In genomic region chr21:32364801-32365200, GRCh38 we compare ENCODE assay signal across 12 cellular contexts. TPM values are rescaled to one million over a fixed set of nuclear protein-coding genes. Genes with fewer than 3 reads are reported as not detected.
DNase-seq lines count a peak whose midpoint lies in the region; ATAC-seq and TF ChIP-seq lines count a peak whose summit lies in the region.
"Had no signal": no experiment of that assay in that cellular context is flagged by ENCODE, and none has a peak within 500 bp of the region (broad histone marks: within the 10 kb centered on the region; RNA-seq: fewer than 3 reads in every experiment).

No MANE protein-coding gene starts in this region.

- H3K4me1 ChIP-seq in right atrium auricular region (peaks cover 0 to 19% of the 10 kb centered on the region in 2 donors), smooth muscle cell (ENCODE audit: low read depth) (no peaks in the 10 kb centered on the region)

- POLR2A ChIA-PET in activated CD8-positive, alpha-beta T cell treated with anti-CD3 and anti-CD28 coated beads, Interleukin-2, amount 10 ng/mL, durations not matched to agents 7 days and 5 days (lab: Charles Lee): no interaction called here
- POLR2A ChIA-PET in activated CD8-positive, alpha-beta T cell treated with anti-CD3 and anti-CD28 coated beads for 36 hours (lab: Charles Lee): no interaction called here

- H3K27me3 Mint-ChIP-seq in activated CD8-positive, alpha-beta T cell treated with anti-CD3 and anti-CD28 coated beads, Interleukin-2, amount 10 ng/mL, durations not matched to agents 7 days and 5 days (ENCODE audit: low read depth): no peaks in the 10 kb centered on the region
- no peaks in the 10 kb centered on the region for H3K27me3 Mint-ChIP-seq in activated CD8-positive, alpha-beta T cell treated with anti-CD3 and anti-CD28 coated beads for 36 hours
- H3K27me3 Mint-ChIP-seq in activated naive CD8-positive, alpha-beta T cell treated with anti-CD3 and anti-CD28 coated beads, Interleukin-2, amount 50 U/mL, for 24 hours: no peaks in the 10 kb centered on the region
- no peaks in the 10 kb centered on the region for H3K27me3 Mint-ChIP-seq in stimulated activated naive B cell treated with anti-CD40 and anti-IgM and Interleukin-4, amounts not matched to agents 10 μg/mL and 1 μg/mL and 100 μg/mL, for 72 hours

- no peak overlapping the region for H2AFZ ChIP-seq in smooth muscle cell (ENCODE audit: low read depth)

- H3K36me3 Mint-ChIP-seq in activated CD8-positive, alpha-beta T cell treated with anti-CD3 and anti-CD28 coated beads, Interleukin-2, amount 10 ng/mL, durations not matched to agents 7 days and 5 days (ENCODE audit: low read depth): peaks cover 72% of the 10 kb centered on the region
- H3K36me3 Mint-ChIP-seq in activated CD8-positive, alpha-beta T cell treated with anti-CD3 and anti-CD28 coated beads for 36 hours (ENCODE audit: low read depth): peaks cover 70% of the 10 kb centered on the region
- H3K36me3 Mint-ChIP-seq in activated naive CD8-positive, alpha-beta T cell treated with anti-CD3 and anti-CD28 coated beads, Interleukin-2, amount 50 U/mL, for 24 hours (ENCODE audit: low read depth): peaks cover 63% of the 10 kb centered on the region
- peaks cover 69 to 84% of the 10 kb centered on the region in 2 donors for H3K36me3 Mint-ChIP-seq in stimulated activated naive B cell treated with anti-CD40 and anti-IgM and Interleukin-4, amounts not matched to agents 10 μg/mL and 1 μg/mL and 100 μg/mL, for 72 hours

- H3K4me1 Mint-ChIP-seq in activated CD8-positive, alpha-beta T cell treated with anti-CD3 and anti-CD28 coated beads, Interleukin-2, amount 10 ng/mL, durations not matched to agents 7 days and 5 days (ENCODE audit: low read depth): no peaks in the 10 kb centered on the region
- no peaks in the 10 kb centered on the region for H3K4me1 Mint-ChIP-seq in activated CD8-positive, alpha-beta T cell treated with anti-CD3 and anti-CD28 coated beads for 36 hours (ENCODE audit: low read depth)
- H3K4me1 Mint-ChIP-seq in activated naive CD8-positive, alpha-beta T cell treated with anti-CD3 and anti-CD28 coated beads, Interleukin-2, amount 50 U/mL, for 24 hours: no peaks in the 10 kb centered on the region
- peaks cover 0 to 10% of the 10 kb centered on the region in 2 donors for H3K4me1 Mint-ChIP-seq in stimulated activated naive B cell treated with anti-CD40 and anti-IgM and Interleukin-4, amounts not matched to agents 10 μg/mL and 1 μg/mL and 100 μg/mL, for 72 hours

- intact Hi-C loops in activated CD8-positive, alpha-beta T cell treated with anti-CD3 and anti-CD28 coated beads for 36 hours (cut with micrococcal nuclease): no loop called here

- H3K27ac Mint-ChIP-seq in activated CD8-positive, alpha-beta T cell treated with anti-CD3 and anti-CD28 coated beads, Interleukin-2, amount 10 ng/mL, durations not matched to agents 7 days and 5 days: peak overlapping the region; percentile 32
- no peak overlapping the region for H3K27ac Mint-ChIP-seq in activated CD8-positive, alpha-beta T cell treated with anti-CD3 and anti-CD28 coated beads for 36 hours
- H3K27ac Mint-ChIP-seq in activated naive CD8-positive, alpha-beta T cell treated with anti-CD3 and anti-CD28 coated beads, Interleukin-2, amount 50 U/mL, for 24 hours: peak overlapping the region; percentile 50
- peak overlapping the region; percentile 42 for H3K27ac Mint-ChIP-seq in stimulated activated naive B cell treated with anti-CD40 and anti-IgM and Interleukin-4, amounts not matched to agents 10 μg/mL and 1 μg/mL and 100 μg/mL, for 72 hours

- H3K36me3 ChIP-seq in right atrium auricular region: peaks cover 83% of the 10 kb centered on the region
- H3K36me3 ChIP-seq in smooth muscle cell (ENCODE audit: low read depth): peaks cover 21% of the 10 kb centered on the region

- CTCF ChIA-PET in activated CD8-positive, alpha-beta T cell treated with anti-CD3 and anti-CD28 coated beads, Interleukin-2, amount 10 ng/mL, durations not matched to agents 7 days and 5 days (lab: Charles Lee): interaction anchor here (1.8 kb wide), 1 partner anchor 236 kb away, joined by 5 read pairs; no protein-coding TSS in a partner anchor
- CTCF ChIA-PET in activated CD8-positive, alpha-beta T cell treated with anti-CD3 and anti-CD28 coated beads for 36 hours (lab: Charles Lee): no interaction called here

- no peaks in the 10 kb centered on the region for H3K9me3 Mint-ChIP-seq in activated CD8-positive, alpha-beta T cell treated with anti-CD3 and anti-CD28 coated beads, Interleukin-2, amount 10 ng/mL, durations not matched to agents 7 days and 5 days (ENCODE audit: insufficient read depth)
- H3K9me3 Mint-ChIP-seq in activated CD8-positive, alpha-beta T cell treated with anti-CD3 and anti-CD28 coated beads for 36 hours: no peaks in the 10 kb centered on the region
- H3K9me3 Mint-ChIP-seq in activated naive CD8-positive, alpha-beta T cell treated with anti-CD3 and anti-CD28 coated beads, Interleukin-2, amount 50 U/mL, for 24 hours: no peaks in the 10 kb centered on the region
- H3K9me3 Mint-ChIP-seq in stimulated activated naive B cell treated with anti-CD40 and anti-IgM and Interleukin-4, amounts not matched to agents 10 μg/mL and 1 μg/mL and 100 μg/mL, for 72 hours: no peaks in the 10 kb centered on the region

- no peak overlapping the region for H3K4me2 ChIP-seq in smooth muscle cell

- ATAC-seq in activated CD8-positive, alpha-beta T cell treated with anti-CD3 and anti-CD28 coated beads, Interleukin-2, amount 10 ng/mL, durations not matched to agents 7 days and 5 days: no peak
- no peak for ATAC-seq in activated CD8-positive, alpha-beta T cell treated with anti-CD3 and anti-CD28 coated beads for 36 hours
- ATAC-seq in activated naive CD8-positive, alpha-beta T cell treated with anti-CD3 and anti-CD28 coated beads, Interleukin-2, amount 50 U/mL, for 24 hours: no peak
- no peak for ATAC-seq in stimulated activated naive B cell treated with anti-CD40 and anti-IgM and Interleukin-4, amounts not matched to agents 10 μg/mL and 1 μg/mL and 100 μg/mL, for 72 hours (replicated peaks)
- no peak for ATAC-seq in omental fat pad (ENCODE audit: low FRiP score)

- no peak overlapping the region for H3K4me3 Mint-ChIP-seq in activated CD8-positive, alpha-beta T cell treated with anti-CD3 and anti-CD28 coated beads, Interleukin-2, amount 10 ng/mL, durations not matched to agents 7 days and 5 days
- H3K4me3 Mint-ChIP-seq in activated CD8-positive, alpha-beta T cell treated with anti-CD3 and anti-CD28 coated beads for 36 hours: no peak overlapping the region
- H3K4me3 Mint-ChIP-seq in activated naive CD8-positive, alpha-beta T cell treated with anti-CD3 and anti-CD28 coated beads, Interleukin-2, amount 50 U/mL, for 24 hours: no peak overlapping the region
- H3K4me3 Mint-ChIP-seq in stimulated activated naive B cell treated with anti-CD40 and anti-IgM and Interleukin-4, amounts not matched to agents 10 μg/mL and 1 μg/mL and 100 μg/mL, for 72 hours: no peak overlapping the region

- H3K9me3 ChIP-seq in right atrium auricular region: no peaks in the 10 kb centered on the region
- H3K9me3 ChIP-seq in smooth muscle cell (replicated peaks; ENCODE audit: low read depth): no peaks in the 10 kb centered on the region

- no peak overlapping the region for H3K9ac ChIP-seq in smooth muscle cell (ENCODE audit: low read depth)

- no peaks in the 10 kb centered on the region for H3K79me2 ChIP-seq in smooth muscle cell (ENCODE audit: low read depth)

- H3K27me3 ChIP-seq in right atrium auricular region (no peaks in the 10 kb centered on the region), smooth muscle cell (ENCODE audit: low read depth) (no peaks in the 10 kb centered on the region)

- no peak overlapping the region for H3K4me3 ChIP-seq in right atrium auricular region
- H3K4me3 ChIP-seq in smooth muscle cell: no peak overlapping the region

- no peak for TF ChIP-seq CTCF in activated CD8-positive, alpha-beta T cell treated with anti-CD3 and anti-CD28 coated beads for 36 hours (IDR thresholded peaks at IDR 0.05)
- TF ChIP-seq CTCF in right atrium auricular region (IDR thresholded peaks at IDR 0.05): no peak
- no peak for TF ChIP-seq CTCF in smooth muscle cell (IDR thresholded peaks at IDR 0.05; ENCODE audit: borderline replicate concordance, insufficient read depth, poor library complexity, severe bottlenecking)
- no peak for TF ChIP-seq CTCF in omental fat pad (IDR thresholded peaks at IDR 0.05)

- no peak for DNase-seq in activated CD8-positive, alpha-beta T cell treated with anti-CD3 and anti-CD28 coated beads, Interleukin-2, amount 10 ng/mL, durations not matched to agents 7 days and 5 days
- no peak for DNase-seq in activated CD8-positive, alpha-beta T cell treated with anti-CD3 and anti-CD28 coated beads for 36 hours
- DNase-seq in activated naive CD8-positive, alpha-beta T cell treated with anti-CD3 and anti-CD28 coated beads, Interleukin-2, amount 50 U/mL, for 24 hours: no peak
- no peak for DNase-seq in right atrium auricular region (ENCODE audit: low spot score)
- DNase-seq in stimulated activated naive B cell treated with anti-CD40 and anti-IgM and Interleukin-4, amounts not matched to agents 10 μg/mL and 1 μg/mL and 100 μg/mL, for 72 hours: no peak
- no peak for DNase-seq in NCI-H526 treated with DMSO at 0.1 percent for 48 hours (lab: John Stamatoyannopoulos, UW)
- DNase-seq in smooth muscle cell (lab: John Stamatoyannopoulos, UW; ENCODE audit: unreplicated experiment): no peak
- no peak for DNase-seq in omental fat pad (ENCODE audit: low spot score)
- DNase-seq: GF-D8, GOT3, kidney had no signal

- no peaks in the 10 kb centered on the region for H3F3A ChIP-seq in smooth muscle cell (ENCODE audit: low read depth)

- no peaks in the 10 kb centered on the region for H4K20me1 ChIP-seq in smooth muscle cell (ENCODE audit: low read depth)

- H3K27ac ChIP-seq in right atrium auricular region: peak overlapping the region; percentile 46 to 63
- H3K27ac ChIP-seq in smooth muscle cell (ENCODE audit: low read depth): no peak overlapping the region
- H3K27ac ChIP-seq: HL-60 had no signal

- 95% methylated on average over 4 of the region's 4 CpGs for WGBS in smooth muscle cell (ENCODE audit: low lambda C conversion rate)

RNA-seq across cellular contexts. Expression of gene URB1, which starts 28.0 kb away (rescaled TPM):
- 10 to 100 TPM; 17.4 to 19.4 TPM for total RNA-seq in activated CD8-positive, alpha-beta T cell treated with anti-CD3 and anti-CD28 coated beads, Interleukin-2, amount 10 ng/mL, durations not matched to agents 7 days and 5 days
- 10 to 100 TPM; 30.9 to 31.8 TPM for total RNA-seq in activated CD8-positive, alpha-beta T cell treated with anti-CD3 and anti-CD28 coated beads for 36 hours
- total RNA-seq in right atrium auricular region: 10 to 100 TPM in 1 of 2 donors, 1 to 10 TPM in 1; 8.6 to 12.2 TPM
- total RNA-seq in smooth muscle cell: 5.8 and 6.2 TPM in 2 replicates
- 2.8 and 3.0 TPM in 2 replicates for polyA plus RNA-seq in smooth muscle cell
- total RNA-seq in omental fat pad: 10 to 100 TPM; 17.3 to 48.5 (median 17.4) TPM

RNA-seq across cellular contexts. Expression of gene EVA1C, which starts 47.7 kb away (rescaled TPM):
- total RNA-seq in activated CD8-positive, alpha-beta T cell treated with anti-CD3 and anti-CD28 coated beads, Interleukin-2, amount 10 ng/mL, durations not matched to agents 7 days and 5 days: 1 to 10 TPM; 3.0 to 3.5 TPM
- total RNA-seq in activated CD8-positive, alpha-beta T cell treated with anti-CD3 and anti-CD28 coated beads for 36 hours: 10 to 100 TPM; 11.1 to 13.7 TPM
- 10 to 100 TPM; 25.5 to 45.9 TPM for total RNA-seq in right atrium auricular region
- 3.7 and 4.1 TPM in 2 replicates for total RNA-seq in smooth muscle cell
- polyA plus RNA-seq in smooth muscle cell: 1.7 and 1.9 TPM in 2 replicates
- 100 to 1,000 TPM in 1 of 4 donors, 10 to 100 TPM in 3; 41.1 to 108 (median 75.9) TPM for total RNA-seq in omental fat pad
